In genomic region chr3:32973982-32974381, GRCh38 we compare ENCODE assay signal across 12 cellular contexts. TPM values are rescaled to one million over a fixed set of nuclear protein-coding genes. Genes with fewer than 3 reads are reported as not detected.
DNase-seq lines count a peak whose midpoint lies in the region; ATAC-seq, FAIRE-seq and TF ChIP-seq lines count a peak whose summit lies in the region.
"Had no signal": no experiment of that assay in that cellular context is flagged by ENCODE, and none has a peak within 500 bp of the region (broad histone marks: within the 10 kb centered on the region; RNA-seq: fewer than 3 reads in every experiment).

No MANE protein-coding gene starts in this region.

- no peaks in the 10 kb centered on the region for H3K27me3 ChIP-seq in ascending aorta
- H3K27me3 ChIP-seq: suprapubic skin had no signal

- DNase-seq in activated naive CD8-positive, alpha-beta T cell treated with anti-CD3 and anti-CD28 coated beads, Interleukin-2, amount 10 ng/mL, durations not matched to agents 7 days and 5 days = peak; percentile 35
- no peak for DNase-seq in activated naive CD8-positive, alpha-beta T cell treated with anti-CD3 and anti-CD28 coated beads for 36 hours
- DNase-seq in activated CD4-positive, alpha-beta memory T cell treated with anti-CD3 and anti-CD28 coated beads, Interleukin-2, amount 10 ng/mL, durations not matched to agents 7 days and 5 days = peak; percentile 64
- DNase-seq in NCI-H526 treated with DMSO at 0.1 percent for 48 hours (lab: John Stamatoyannopoulos, UW) (no peak), frontal cortex (ENCODE audit: low spot score in 2 of 2) (no peak), ascending aorta (ENCODE audit: low spot score in 2 of 2) (no peak), NCI-H2227 (lab: John Stamatoyannopoulos, UW; ENCODE audit: unreplicated experiment) (no peak)
- DNase-seq: activated T-cell treated with anti-CD3 and anti-CD28 coated beads, Interleukin-2, amount 50 U/mL, for 1 hour had no signal

- no peaks in the 10 kb centered on the region for H3K36me3 Mint-ChIP-seq in activated naive CD8-positive, alpha-beta T cell treated with anti-CD3 and anti-CD28 coated beads, Interleukin-2, amount 10 ng/mL, durations not matched to agents 7 days and 5 days
- no peaks in the 10 kb centered on the region for H3K36me3 Mint-ChIP-seq in activated naive CD8-positive, alpha-beta T cell treated with anti-CD3 and anti-CD28 coated beads for 36 hours
- H3K36me3 Mint-ChIP-seq in activated CD4-positive, alpha-beta memory T cell treated with anti-CD3 and anti-CD28 coated beads, Interleukin-2, amount 10 ng/mL, durations not matched to agents 7 days and 5 days (ENCODE audit: low read depth) = peaks cover 29% of the 10 kb centered on the region

- H3K4me3 ChIP-seq in ascending aorta = no peak overlapping the region
- H3K4me3 ChIP-seq: suprapubic skin had no signal

- POLR2A ChIA-PET in activated naive CD8-positive, alpha-beta T cell treated with anti-CD3 and anti-CD28 coated beads, Interleukin-2, amount 10 ng/mL, durations not matched to agents 7 days and 5 days (lab: Charles Lee) = interaction anchor here (0.5 to 1.3 kb wide), 3 partner anchors 17 to 72 kb away, joined by 4 to 6 read pairs (median 5); no protein-coding TSS in a partner anchor
- POLR2A ChIA-PET in activated CD4-positive, alpha-beta memory T cell treated with anti-CD3 and anti-CD28 coated beads, Interleukin-2, amount 10 ng/mL, durations not matched to agents 7 days and 5 days (lab: Charles Lee) = interaction anchor here (0.8 to 4.2 kb wide), 18 partner anchors 11 to 467 kb away, joined by 3 to 40 read pairs (median 6); partner anchors contain the start of genes CCR4 and UBP1

- no peaks in the 10 kb centered on the region for H3K9me3 ChIP-seq in ascending aorta
- H3K9me3 ChIP-seq: suprapubic skin had no signal

- CTCF ChIA-PET in activated CD4-positive, alpha-beta memory T cell treated with anti-CD3 and anti-CD28 coated beads, Interleukin-2, amount 10 ng/mL, durations not matched to agents 7 days and 5 days (lab: Charles Lee) = interaction anchor here (0.8 to 5.8 kb wide), 15 partner anchors 12 to 101 kb away, joined by 3 to 28 read pairs (median 5); no protein-coding TSS in a partner anchor

- H3K9me3 Mint-ChIP-seq in activated naive CD8-positive, alpha-beta T cell treated with anti-CD3 and anti-CD28 coated beads, Interleukin-2, amount 10 ng/mL, durations not matched to agents 7 days and 5 days = peaks cover 1% of the 10 kb centered on the region
- H3K9me3 Mint-ChIP-seq in activated naive CD8-positive, alpha-beta T cell treated with anti-CD3 and anti-CD28 coated beads for 36 hours = peaks cover 1% of the 10 kb centered on the region
- no peaks in the 10 kb centered on the region for H3K9me3 Mint-ChIP-seq in activated CD4-positive, alpha-beta memory T cell treated with anti-CD3 and anti-CD28 coated beads, Interleukin-2, amount 10 ng/mL, durations not matched to agents 7 days and 5 days

- peaks cover 18% of the 10 kb centered on the region for H3K4me1 Mint-ChIP-seq in activated naive CD8-positive, alpha-beta T cell treated with anti-CD3 and anti-CD28 coated beads, Interleukin-2, amount 10 ng/mL, durations not matched to agents 7 days and 5 days
- H3K4me1 Mint-ChIP-seq in activated naive CD8-positive, alpha-beta T cell treated with anti-CD3 and anti-CD28 coated beads for 36 hours = peaks cover 8% of the 10 kb centered on the region
- H3K4me1 Mint-ChIP-seq in activated CD4-positive, alpha-beta memory T cell treated with anti-CD3 and anti-CD28 coated beads, Interleukin-2, amount 10 ng/mL, durations not matched to agents 7 days and 5 days = peaks cover 60% of the 10 kb centered on the region

- peaks cover 20% of the 10 kb centered on the region for H3K27me3 Mint-ChIP-seq in activated naive CD8-positive, alpha-beta T cell treated with anti-CD3 and anti-CD28 coated beads, Interleukin-2, amount 10 ng/mL, durations not matched to agents 7 days and 5 days
- H3K27me3 Mint-ChIP-seq in activated naive CD8-positive, alpha-beta T cell treated with anti-CD3 and anti-CD28 coated beads for 36 hours = peaks cover 8% of the 10 kb centered on the region
- H3K27me3 Mint-ChIP-seq in activated CD4-positive, alpha-beta memory T cell treated with anti-CD3 and anti-CD28 coated beads, Interleukin-2, amount 10 ng/mL, durations not matched to agents 7 days and 5 days = no peaks in the 10 kb centered on the region

- FAIRE-seq in frontal cortex (lab: Jason Lieb, UNC) = no peak

- ATAC-seq in activated naive CD8-positive, alpha-beta T cell treated with anti-CD3 and anti-CD28 coated beads, Interleukin-2, amount 10 ng/mL, durations not matched to agents 7 days and 5 days (ENCODE audit: low read depth) = peak; percentile 99
- peak; percentile 76 for ATAC-seq in HG02943 (IDR thresholded peaks at IDR 0.05; ENCODE audit: low read depth, unreplicated experiment)
- ATAC-seq: Panc1 had no signal

- H3K4me1 ChIP-seq in ascending aorta = no peaks in the 10 kb centered on the region
- H3K4me1 ChIP-seq: suprapubic skin had no signal

- no peak overlapping the region for H3K27ac ChIP-seq in ascending aorta
- H3K27ac ChIP-seq: C4-2B, suprapubic skin had no signal

- intact Hi-C loops in ascending aorta (cut with DNase I) = no loop called here

- no peak for TF ChIP-seq CTCF in ascending aorta (IDR thresholded peaks at IDR 0.05)

- no peak overlapping the region for H3K27ac Mint-ChIP-seq in activated naive CD8-positive, alpha-beta T cell treated with anti-CD3 and anti-CD28 coated beads, Interleukin-2, amount 10 ng/mL, durations not matched to agents 7 days and 5 days
- H3K27ac Mint-ChIP-seq in activated naive CD8-positive, alpha-beta T cell treated with anti-CD3 and anti-CD28 coated beads for 36 hours = no peak overlapping the region
- peak overlapping the region; percentile 90 for H3K27ac Mint-ChIP-seq in activated CD4-positive, alpha-beta memory T cell treated with anti-CD3 and anti-CD28 coated beads, Interleukin-2, amount 10 ng/mL, durations not matched to agents 7 days and 5 days

- H3K36me3 ChIP-seq in ascending aorta = no peaks in the 10 kb centered on the region
- H3K36me3 ChIP-seq: suprapubic skin had no signal

- peak overlapping the region; percentile 27 for H3K4me3 Mint-ChIP-seq in activated naive CD8-positive, alpha-beta T cell treated with anti-CD3 and anti-CD28 coated beads, Interleukin-2, amount 10 ng/mL, durations not matched to agents 7 days and 5 days
- H3K4me3 Mint-ChIP-seq in activated naive CD8-positive, alpha-beta T cell treated with anti-CD3 and anti-CD28 coated beads for 36 hours = no peak overlapping the region
- H3K4me3 Mint-ChIP-seq in activated CD4-positive, alpha-beta memory T cell treated with anti-CD3 and anti-CD28 coated beads, Interleukin-2, amount 10 ng/mL, durations not matched to agents 7 days and 5 days = peak overlapping the region; percentile 6

RNA-seq across cellular contexts. Expression of gene CCR4, which starts 22.5 kb away (rescaled TPM):
- total RNA-seq in activated naive CD8-positive, alpha-beta T cell treated with anti-CD3 and anti-CD28 coated beads, Interleukin-2, amount 10 ng/mL, durations not matched to agents 7 days and 5 days = 10 to 100 TPM; 17.5 to 20.7 TPM
- 1 to 10 TPM; 8.1 to 8.8 TPM for total RNA-seq in activated naive CD8-positive, alpha-beta T cell treated with anti-CD3 and anti-CD28 coated beads for 36 hours
- total RNA-seq in activated CD4-positive, alpha-beta memory T cell treated with anti-CD3 and anti-CD28 coated beads, Interleukin-2, amount 10 ng/mL, durations not matched to agents 7 days and 5 days = 100 to 1,000 TPM; 117 to 118 TPM
- total RNA-seq in frontal cortex (under 0.01 TPM), ascending aorta (3.1 TPM)

Comparison
In these comparisons a context has a peak if more than half of its experiments do, and no peak if none do; other contexts are left out.
1. DNase-seq: peak in activated naive CD8-positive, alpha-beta T cell treated with anti-CD3 and anti-CD28 coated beads, Interleukin-2, amount 10 ng/mL, durations not matched to agents 7 days and 5 days (single experiment) and activated CD4-positive, alpha-beta memory T cell treated with anti-CD3 and anti-CD28 coated beads, Interleukin-2, amount 10 ng/mL, durations not matched to agents 7 days and 5 days (single experiment); none in activated naive CD8-positive, alpha-beta T cell treated with anti-CD3 and anti-CD28 coated beads for 36 hours (single experiment), NCI-H526 treated with DMSO at 0.1 percent for 48 hours (single experiment), frontal cortex (0 of 2), ascending aorta (0 of 2) and NCI-H2227 (single experiment).
2. RNA of gene CCR4, which starts 22.5 kb away (total RNA-seq): 117 to 118 TPM in activated CD4-positive, alpha-beta memory T cell treated with anti-CD3 and anti-CD28 coated beads, Interleukin-2, amount 10 ng/mL, durations not matched to agents 7 days and 5 days; 17.5 to 20.7 TPM in activated naive CD8-positive, alpha-beta T cell treated with anti-CD3 and anti-CD28 coated beads, Interleukin-2, amount 10 ng/mL, durations not matched to agents 7 days and 5 days, 8.1 to 8.8 TPM in activated naive CD8-positive, alpha-beta T cell treated with anti-CD3 and anti-CD28 coated beads for 36 hours, 3.1 TPM in ascending aorta (single experiment) and under 0.01 TPM in frontal cortex (single experiment); every median in the first group is over 4 times any median in the second.